In genomic region chrX:41799661-41800060, GRCh38 we compare ENCODE assay signal across 17 cellular contexts.
"Had no signal": no experiment of that assay in that cellular context is flagged by ENCODE, and none has a peak within 500 bp of the region (broad histone marks: within the 10 kb centered on the region; RNA-seq: fewer than 3 reads in every experiment).

No MANE protein-coding gene starts in this region.

- DNase-seq: activated CD4-positive, alpha-beta memory T cell treated with anti-CD3 and anti-CD28 coated beads, Interleukin-2, amount 10 ng/mL, durations not matched to agents 7 days and 5 days; activated CD4-positive, alpha-beta T cell treated with anti-CD3 and anti-CD28 coated beads for 36 hours; activated CD8-positive, alpha-beta memory T cell treated with anti-CD3 and anti-CD28 coated beads, Interleukin-2, amount 50 U/mL, for 4 hours; central memory CD4-positive, alpha-beta T cell; effector memory CD4-positive, alpha-beta T cell; foreskin keratinocyte; kidney glomerular epithelial cell; left ventricle myocardium superior; mesenchymal stem cell; retina; stimulated activated CD4-positive, alpha-beta T cell treated with anti-CD3 and anti-CD28 coated beads, Interleukin-12 subunit alpha, Interleukin-12 subunit beta, amount 100 ng/mL, for 4 hours; stimulated activated CD4-positive, alpha-beta T cell treated with anti-CD3 and anti-CD28 coated beads, Interleukin-2, amount 100 ng/mL, for 24 hours; T-helper 2 cell; tibial artery had no signal

- H3K27ac Mint-ChIP-seq: activated CD4-positive, alpha-beta memory T cell treated with anti-CD3 and anti-CD28 coated beads, Interleukin-2, amount 10 ng/mL, durations not matched to agents 7 days and 5 days; activated CD4-positive, alpha-beta T cell treated with anti-CD3 and anti-CD28 coated beads for 36 hours; natural killer cell treated with Interleukin-12 subunit alpha and Interleukin-12 subunit beta and Interleukin-15 and Interleukin-18, amount 100 ng/mL, for 72 hours; stimulated activated effector memory CD8-positive, alpha-beta T cell treated with anti-CD3 and anti-CD28 coated beads, Interleukin-12 subunit alpha, Interleukin-12 subunit beta, amount 100 ng/mL, for 72 hours had no signal

- H3K27me3 ChIP-seq: foreskin keratinocyte, tibial artery, vagina had no signal

- H3K36me3 ChIP-seq: tibial artery, vagina had no signal

- H3K4me1 ChIP-seq: foreskin keratinocyte, vagina had no signal

- H3K4me3 ChIP-seq: tibial artery, vagina had no signal

- H3K9me3 ChIP-seq: vagina had no signal

- ATAC-seq: activated CD4-positive, alpha-beta T cell treated with anti-CD3 and anti-CD28 coated beads for 36 hours; foreskin keratinocyte; left ventricle myocardium superior; natural killer cell treated with Interleukin-12 subunit alpha and Interleukin-12 subunit beta and Interleukin-15 and Interleukin-18, amount 100 ng/mL, for 72 hours; stimulated activated effector memory CD8-positive, alpha-beta T cell treated with anti-CD3 and anti-CD28 coated beads, Interleukin-12 subunit alpha, Interleukin-12 subunit beta, amount 100 ng/mL, for 72 hours had no signal

- H3K27me3 Mint-ChIP-seq: activated CD4-positive, alpha-beta memory T cell treated with anti-CD3 and anti-CD28 coated beads, Interleukin-2, amount 10 ng/mL, durations not matched to agents 7 days and 5 days; activated CD4-positive, alpha-beta T cell treated with anti-CD3 and anti-CD28 coated beads for 36 hours had no signal

- H3K27ac ChIP-seq: foreskin keratinocyte, tibial artery, vagina had no signal

- H3K9me3 Mint-ChIP-seq: natural killer cell treated with Interleukin-12 subunit alpha and Interleukin-12 subunit beta and Interleukin-15 and Interleukin-18, amount 100 ng/mL, for 72 hours; stimulated activated effector memory CD8-positive, alpha-beta T cell treated with anti-CD3 and anti-CD28 coated beads, Interleukin-12 subunit alpha, Interleukin-12 subunit beta, amount 100 ng/mL, for 72 hours had no signal

- H3K4me3 Mint-ChIP-seq: activated CD4-positive, alpha-beta memory T cell treated with anti-CD3 and anti-CD28 coated beads, Interleukin-2, amount 10 ng/mL, durations not matched to agents 7 days and 5 days; activated CD4-positive, alpha-beta T cell treated with anti-CD3 and anti-CD28 coated beads for 36 hours; natural killer cell treated with Interleukin-12 subunit alpha and Interleukin-12 subunit beta and Interleukin-15 and Interleukin-18, amount 100 ng/mL, for 72 hours had no signal
